In the genomic region with DNA sequence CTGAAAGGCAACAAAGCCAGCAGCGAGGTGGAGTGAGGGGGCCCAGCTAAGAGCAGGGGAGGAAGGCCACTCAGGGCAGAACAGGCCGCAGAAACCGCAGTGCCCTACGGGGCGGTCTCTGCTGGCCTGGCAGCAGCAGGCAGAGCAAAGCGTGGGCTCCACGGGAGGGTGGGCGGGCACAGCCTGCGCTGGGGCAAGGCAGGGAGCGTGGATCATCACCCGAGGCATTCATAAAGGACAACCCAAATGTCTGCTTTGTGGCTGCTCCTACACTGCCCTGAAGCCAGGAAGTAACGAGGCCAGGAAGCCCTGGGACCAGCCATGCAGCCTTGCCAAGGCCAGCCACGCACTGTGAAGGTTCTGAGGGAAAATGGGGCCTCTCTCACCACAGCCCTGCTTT, we compare ENCODE assay signal across 17 cellular contexts.
DNase-seq lines count a peak whose midpoint lies in the region; ATAC-seq, FAIRE-seq and TF ChIP-seq lines count a peak whose summit lies in the region.
"Had no signal": no experiment of that assay in that cellular context is flagged by ENCODE, and none has a peak within 500 bp of the region (broad histone marks: within the 10 kb centered on the region; RNA-seq: fewer than 3 reads in every experiment).

No MANE protein-coding gene starts in this region.

- H2BK20ac ChIP-seq in IMR-90 (ENCODE audit: low read depth, low read length), result peak overlapping the region; percentile 33; the same call in 1 of the 2 replicates

- peak overlapping the region; percentile 47 for H2AK9ac ChIP-seq in IMR-90 (replicated peaks; ENCODE audit: low read depth, low read length, poor library complexity)

- no peaks in the 10 kb centered on the region for H3K79me2 ChIP-seq in neural progenitor cell (ENCODE audit: low read depth)

- H3K27me3 ChIP-seq in A673 (replicated peaks; ENCODE audit: insufficient read depth, low read depth, low read length, poor library complexity), result no peaks in the 10 kb centered on the region
- H3K27me3 ChIP-seq in IMR-90 (ENCODE audit: control insufficient read depth, insufficient read depth, low read length), result no peaks in the 10 kb centered on the region
- no peaks in the 10 kb centered on the region for H3K27me3 ChIP-seq in endodermal cell (ENCODE audit: control insufficient read depth, insufficient read depth, low read length, poor library complexity, severe bottlenecking)
- no peaks in the 10 kb centered on the region for H3K27me3 ChIP-seq in neural progenitor cell
- no peaks in the 10 kb centered on the region for H3K27me3 ChIP-seq in HAP-1 (ENCODE audit: low read depth)
- H3K27me3 ChIP-seq in pancreas, result no peaks in the 10 kb centered on the region
- H3K27me3 ChIP-seq: right atrium auricular region had no signal

- H4K20me1 ChIP-seq in IMR-90 (ENCODE audit: insufficient read depth, low read length), result no peaks in the 10 kb centered on the region; the same call in none of the 2 replicates
- peaks cover 27% of the 10 kb centered on the region for H4K20me1 ChIP-seq in neural progenitor cell (ENCODE audit: low read depth)

- no peak for TF ChIP-seq POLR2A in IMR-90 (IDR thresholded peaks at IDR 0.05; ENCODE audit: low read depth, low read length)

- no peak for TF ChIP-seq RAD21 in IMR-90 (IDR thresholded peaks at IDR 0.05; ENCODE audit: low read length)

- H3K4me1 Mint-ChIP-seq in endodermal cell (peaks cover 23% of the 10 kb centered on the region), neural progenitor cell (peaks cover 76% of the 10 kb centered on the region)

- H3K9me3 Mint-ChIP-seq in endodermal cell, result no peaks in the 10 kb centered on the region
- no peaks in the 10 kb centered on the region for H3K9me3 Mint-ChIP-seq in neural progenitor cell

- 90% methylated on average over 9 of the region's 13 CpGs; no CpG with 5 or more reads in 1 of the 2 experiments for WGBS in IMR-90 (ENCODE audit: extremely low coverage in 2 of 2, insufficient read length in 1 of 2), 2 experiments
- 95 to 96% methylated on average over 10 to 13 of the region's 13 CpGs for WGBS in endodermal cell (ENCODE audit: insufficient coverage in 1 of 2, insufficient read length in 1 of 2), 2 experiments
- WGBS in pancreas, 2 donors, result 92 to 93% methylated on average over 13 of the region's 13 CpGs

- no TSS peak for BruUV-seq in A673 (replicated peaks; lab: Mats Ljungman, UMichigan)
- BruUV-seq in IMR-90 (replicated peaks; lab: Mats Ljungman, UMichigan), result no TSS peak

- dilution Hi-C loops in IMR-90 (cut with HindIII; ENCODE audit: low sequenced_read_pairs, unreplicated experiment), result no loop called here

- in situ Hi-C loops in IMR-90 (cut with MboI; ENCODE audit: low sequenced_read_pairs) (no loop called here), HAP-1 (cut with MboI; ENCODE audit: low sequenced_read_pairs) (no loop called here)

- H3K27me3 Mint-ChIP-seq in endodermal cell (ENCODE audit: insufficient read depth) (no peaks in the 10 kb centered on the region), neural progenitor cell (ENCODE audit: insufficient read depth, low read depth) (peaks cover 7% of the 10 kb centered on the region)
- H3K27me3 Mint-ChIP-seq: activated naive CD8-positive, alpha-beta T cell; stimulated activated memory B cell treated with anti-CD40 and anti-IgM and Interleukin-4, amounts not matched to agents 10 μg/mL and 1 μg/mL and 100 μg/mL, for 72 hours had no signal

- FAIRE-seq in pancreas (lab: Jason Lieb, UNC), result no peak
- FAIRE-seq: kidney had no signal

- no peak for DNase-seq in A673 (ENCODE audit: low spot score)
- no peak for DNase-seq in IMR-90
- no peak for DNase-seq in endodermal cell
- DNase-seq in neural progenitor cell (ENCODE audit: low spot score), result no peak
- no peak for DNase-seq in activated CD4-positive, alpha-beta T cell treated with anti-CD3 and anti-CD28 coated beads, Interleukin-2, amount 50 U/mL, for 48 hours
- no peak for DNase-seq in HAP-1 (ENCODE audit: low spot score in 2 of 2)
- DNase-seq in pancreas, result no peak
- DNase-seq: DMS153, Kasumi-1, kidney, NCI-H187 had no signal

- peak overlapping the region; percentile 75; the same call in 1 of the 2 replicates for H3K4ac ChIP-seq in IMR-90 (ENCODE audit: low read depth, low read length)

- H3K4me3 Mint-ChIP-seq in endodermal cell (no peak overlapping the region), neural progenitor cell (no peak overlapping the region)
- H3K4me3 Mint-ChIP-seq: activated naive CD8-positive, alpha-beta T cell; stimulated activated memory B cell treated with anti-CD40 and anti-IgM and Interleukin-4, amounts not matched to agents 10 μg/mL and 1 μg/mL and 100 μg/mL, for 72 hours had no signal

- no peak overlapping the region for H2BK5ac ChIP-seq in IMR-90 (ENCODE audit: low read depth, low read length, poor library complexity, severe bottlenecking)

- H3K56ac ChIP-seq in IMR-90 (ENCODE audit: extremely low read depth, insufficient read depth, low read length), result no peak overlapping the region

- ATAC-seq in IMR-90 (ENCODE audit: low read depth), result no peak
- ATAC-seq in GM19023 (IDR thresholded peaks at IDR 0.05; ENCODE audit: unreplicated experiment), result no peak
- ATAC-seq in pancreas, result no peak
- ATAC-seq: activated CD4-positive, CD25-positive, alpha-beta regulatory T cell treated with anti-CD3 and anti-CD28 coated beads, Interleukin-2, amount 50 U/mL, for 24 hours had no signal

- H2AK5ac ChIP-seq in IMR-90 (ENCODE audit: low read depth, low read length), result peak overlapping the region; percentile 90

- H3K14ac ChIP-seq in IMR-90 (replicated peaks; ENCODE audit: low read depth, low read length), result no peak overlapping the region

- H2AFZ ChIP-seq in IMR-90 (replicated peaks; ENCODE audit: low read length, poor library complexity), result peak overlapping the region; percentile 40
- H2AFZ ChIP-seq in neural progenitor cell (replicated peaks), result no peak overlapping the region

- CTCF ChIA-PET in A673 (lab: Charles Lee) (no interaction called here), IMR-90 (lab: Yijun Ruan, JAX) (interaction anchor here (0.6 kb wide), 1 partner anchor 334 kb away, joined by 3 read pairs; no protein-coding TSS in a partner anchor)

- peak overlapping the region; percentile 73 for H4K91ac ChIP-seq in IMR-90 (ENCODE audit: insufficient read depth, low read depth, low read length)

- no peaks in the 10 kb centered on the region for H3K36me3 ChIP-seq in A673 (ENCODE audit: insufficient read depth, low read length, poor library complexity, severe bottlenecking)
- H3K36me3 ChIP-seq in IMR-90 (ENCODE audit: control insufficient read depth, insufficient read depth, low read length), result no peaks in the 10 kb centered on the region
- peaks cover 4% of the 10 kb centered on the region for H3K36me3 ChIP-seq in endodermal cell (ENCODE audit: control insufficient read depth, insufficient read depth, low read length)
- no peaks in the 10 kb centered on the region for H3K36me3 ChIP-seq in neural progenitor cell
- H3K36me3 ChIP-seq in HAP-1 (replicated peaks), result peaks cover 3% of the 10 kb centered on the region; the same call in 1 of the 2 replicates
- H3K36me3 ChIP-seq in pancreas, result peaks cover 0 to 3% (median 0%) of the 10 kb centered on the region in 3 donors
- H3K36me3 ChIP-seq: right atrium auricular region had no signal

- H3K4me2 ChIP-seq in IMR-90 (ENCODE audit: low read depth, low read length) (no peak overlapping the region), neural progenitor cell (peak overlapping the region; percentile 16)

- H3K23ac ChIP-seq in IMR-90 (ENCODE audit: low read depth, low read length), result no peak overlapping the region

- H3K36me3 Mint-ChIP-seq in endodermal cell (ENCODE audit: low read depth) (peaks cover 6% of the 10 kb centered on the region), neural progenitor cell (peaks cover 7% of the 10 kb centered on the region)

- H3K9me3 ChIP-seq in A673 (ENCODE audit: low read depth, low read length, poor library complexity, severe bottlenecking) (no peaks in the 10 kb centered on the region), IMR-90 (ENCODE audit: control insufficient read depth, insufficient read depth, low read length) (no peaks in the 10 kb centered on the region), endodermal cell (ENCODE audit: control insufficient read depth, low read length) (no peaks in the 10 kb centered on the region), neural progenitor cell (ENCODE audit: low read depth) (no peaks in the 10 kb centered on the region), HAP-1 (no peaks in the 10 kb centered on the region), pancreas (no peaks in the 10 kb centered on the region)
- H3K9me3 ChIP-seq: right atrium auricular region had no signal

- peak overlapping the region in 1 of 2 experiments; percentile 31; a peak in 1 of 4 replicates for H4K8ac ChIP-seq in IMR-90 (ENCODE audit: low read depth in 2 of 2, low read length in 2 of 2)

- H3K4me1 ChIP-seq in A673 (ENCODE audit: insufficient read depth, low read length, poor library complexity, severe bottlenecking), result peaks cover 40% of the 10 kb centered on the region
- peaks cover 38% of the 10 kb centered on the region for H3K4me1 ChIP-seq in IMR-90 (ENCODE audit: control insufficient read depth, insufficient read depth, low read length)
- peaks cover 7% of the 10 kb centered on the region for H3K4me1 ChIP-seq in endodermal cell (ENCODE audit: control insufficient read depth, insufficient read depth, low read length)
- H3K4me1 ChIP-seq in neural progenitor cell, result peaks cover 60% of the 10 kb centered on the region
- peaks cover 31% of the 10 kb centered on the region for H3K4me1 ChIP-seq in HAP-1
- no peaks in the 10 kb centered on the region for H3K4me1 ChIP-seq in pancreas

- H3K27ac ChIP-seq in A673 (ENCODE audit: low read depth, low read length, poor library complexity, severe bottlenecking) (peak overlapping the region; percentile 77), IMR-90 (ENCODE audit: insufficient read depth, low read length) (no peak overlapping the region), endodermal cell (ENCODE audit: low read depth, low read length) (peak overlapping the region; percentile 88), neural progenitor cell (no peak overlapping the region), pancreas (no peak overlapping the region)
- H3K27ac ChIP-seq: epithelial cell of prostate had no signal

- intact Hi-C loops in A673 (cut with micrococcal nuclease; ENCODE audit: unreplicated experiment), result no loop called here
- intact Hi-C loops in IMR-90 (cut with micrococcal nuclease), result loop anchor here (10.0 kb wide), 1 partner anchor 100 kb away; no protein-coding TSS in a partner anchor
- intact Hi-C loops in pancreas (cut with DNase I), result no loop called here

- H2BK15ac ChIP-seq in IMR-90 (ENCODE audit: low read depth, low read length), result 0 out of 3 replicates have a peak overlapping the region, but pooled peaks have one; percentile 1

- H3K4me3 ChIP-seq in A673 (ENCODE audit: low read depth, low read length, poor library complexity, severe bottlenecking), result no peak overlapping the region
- H3K4me3 ChIP-seq in IMR-90 (ENCODE audit: insufficient read depth, low read depth, low read length), result no peak overlapping the region
- H3K4me3 ChIP-seq in endodermal cell (ENCODE audit: low read length), result no peak overlapping the region
- H3K4me3 ChIP-seq in neural progenitor cell, result no peak overlapping the region
- H3K4me3 ChIP-seq in HAP-1, result no peak overlapping the region
- H3K4me3 ChIP-seq in pancreas, result no peak overlapping the region
- H3K4me3 ChIP-seq: right atrium auricular region had no signal

- H4K5ac ChIP-seq in IMR-90 (ENCODE audit: low read depth, low read length), result no peak overlapping the region

- no peak for TF ChIP-seq CTCF in A673 (conservative IDR thresholded peaks at IDR 0.05; ENCODE audit: low read depth, low read length)
- no peak for TF ChIP-seq CTCF in IMR-90 (conservative IDR thresholded peaks at IDR 0.05; ENCODE audit: low read depth, low read length)
- no peak for TF ChIP-seq CTCF in endodermal cell (conservative IDR thresholded peaks at IDR 0.05)
- no peak for TF ChIP-seq CTCF in neural progenitor cell (IDR thresholded peaks at IDR 0.05)
- no peak for TF ChIP-seq CTCF in pancreas (IDR thresholded peaks at IDR 0.05)

- H2BK120ac ChIP-seq in IMR-90 (ENCODE audit: low read depth, low read length), result peak overlapping the region; percentile 23

- peaks cover 10 to 38% of the 10 kb centered on the region in 2 experiments; a peak in 3 of 4 replicates for H3K79me1 ChIP-seq in IMR-90 (ENCODE audit: low read depth in 1 of 2, low read length in 2 of 2)

- POLR2A ChIA-PET in A673 (lab: Charles Lee; ENCODE audit: low non-redundant PET) (no interaction called here), IMR-90 (lab: Charles Lee; ENCODE audit: unreplicated experiment) (no interaction called here)

- H3K27ac Mint-ChIP-seq in endodermal cell, result peak overlapping the region; percentile 87
- peak overlapping the region; percentile 96 for H3K27ac Mint-ChIP-seq in neural progenitor cell
- H3K27ac Mint-ChIP-seq: stimulated activated memory B cell treated with anti-CD40 and anti-IgM and Interleukin-4, amounts not matched to agents 10 μg/mL and 1 μg/mL and 100 μg/mL, for 72 hours had no signal

- H3K18ac ChIP-seq in IMR-90 (ENCODE audit: low read depth, low read length), result no peak overlapping the region; the same call in 1 of the 2 replicates

- peaks cover 36% of the 10 kb centered on the region for H3F3A ChIP-seq in neural progenitor cell (ENCODE audit: low read depth)

- peaks cover 19% of the 10 kb centered on the region for H3K9me1 ChIP-seq in IMR-90 (ENCODE audit: insufficient read depth, low read length)

- H3K9ac ChIP-seq in IMR-90 (ENCODE audit: low read depth, low read length) (no peak overlapping the region), endodermal cell (ENCODE audit: extremely low read depth, low read length, poor library complexity, severe bottlenecking) (no peak overlapping the region), neural progenitor cell (no peak overlapping the region)

Comparison
In these comparisons a context has a peak if more than half of its experiments do, and no peak if none do; other contexts are left out.
1. H3K27ac ChIP-seq: peak in A673 (single experiment) and endodermal cell (single experiment); none in IMR-90 (single experiment), neural progenitor cell (single experiment) and pancreas (0 of 4).